In genomic region chr11:26649884-26650283, GRCh38 we compare ENCODE assay signal across 1 cellular context.
TF ChIP-seq lines count a peak whose summit lies in the region.

No MANE protein-coding gene starts in this region.

TF ChIP-seq in GM23338, 12 proteins besides CTCF, POLR2A, EP300 and RAD21 (continued from another document):
- TF ChIP-seq POLR2AphosphoS5 (IDR thresholded peaks at IDR 0.05; ENCODE audit: low read depth) (no peak), CREB1 (CRISPR knock-in tag; IDR thresholded peaks at IDR 0.05; ENCODE audit: low read depth) (no peak), EZH2phosphoT487 (IDR thresholded peaks at IDR 0.05; ENCODE audit: unreplicated experiment) (no peak), REST (IDR thresholded peaks at IDR 0.05; ENCODE audit: unreplicated experiment) (no peak), EZH2 (IDR thresholded peaks at IDR 0.05; ENCODE audit: low read depth, unreplicated experiment) (no peak), NANOG (IDR thresholded peaks at IDR 0.05; ENCODE audit: borderline replicate concordance) (no peak), ZNF331 (CRISPR knock-in tag; IDR thresholded peaks at IDR 0.05; ENCODE audit: low read depth) (no peak)
